8 cellular contexts compared by ENCODE assay signal in the genomic region with DNA sequence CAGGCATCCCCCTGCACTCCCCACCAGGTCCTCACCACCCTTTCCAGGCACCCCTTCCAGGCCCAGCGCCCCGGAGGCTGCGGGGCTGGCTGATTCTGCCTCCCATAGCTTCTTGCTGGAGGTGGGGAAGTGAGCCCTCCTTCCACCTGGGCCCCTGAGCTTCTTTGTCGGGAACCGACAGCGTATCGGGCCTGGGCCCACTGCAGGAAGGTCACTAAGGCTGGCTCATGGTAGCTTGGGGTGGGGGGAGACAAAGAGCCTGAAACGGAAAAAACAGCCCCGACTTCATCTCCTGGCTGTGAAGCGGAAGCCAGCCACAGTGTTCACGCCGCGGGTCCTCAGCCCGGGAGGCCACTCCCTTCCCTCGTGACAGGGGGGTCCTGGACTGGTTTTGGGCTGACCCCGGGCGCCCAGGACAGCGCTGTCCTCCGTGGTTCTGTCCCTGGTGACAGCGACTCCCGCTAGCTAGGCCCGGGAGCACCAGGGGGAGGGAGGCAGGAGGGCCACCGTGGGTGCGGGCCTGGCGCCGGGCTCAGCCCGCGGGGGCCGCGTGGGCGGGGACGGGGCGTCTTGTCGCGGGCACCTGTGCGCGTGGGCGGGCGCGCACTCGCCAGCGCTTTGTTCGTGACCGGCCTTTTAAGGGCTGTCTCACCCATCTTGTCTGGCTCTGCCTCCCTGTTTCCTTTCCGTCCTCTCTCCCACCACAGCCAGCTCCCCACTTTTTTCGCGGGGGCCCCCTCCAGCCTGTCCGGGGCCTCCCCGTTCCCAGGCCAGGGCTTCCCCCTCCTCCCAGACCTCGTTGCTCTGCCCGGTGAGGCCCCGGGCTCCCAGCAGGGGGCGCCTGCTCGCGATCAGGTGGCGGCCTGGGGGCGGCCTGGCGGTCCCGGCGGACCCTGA.
A peak's percentile ranks its signal among the peaks of the same experiment; 100 is the strongest.
DNase-seq lines count a peak whose midpoint lies in the region; ATAC-seq and TF ChIP-seq lines count a peak whose summit lies in the region.

No MANE protein-coding gene starts in this region.

- peaks cover 45 to 79% (median 77%) of the 10 kb centered on the region in 4 donors for H3K4me1 ChIP-seq in esophagus muscularis mucosa

- peaks cover 0 to 43% (median 28%) of the 10 kb centered on the region in 4 donors for H3K36me3 ChIP-seq in esophagus muscularis mucosa

- no peak for TF ChIP-seq EP300 in esophagus muscularis mucosa (IDR thresholded peaks at IDR 0.05)

- 15% methylated on average over 27 of the region's 60 CpGs for WGBS in esophagus muscularis mucosa

- TF ChIP-seq CTCF in esophagus muscularis mucosa (IDR thresholded peaks at IDR 0.05) (peak; percentile 85 to 98 (median 88)), nephron (IDR thresholded peaks at IDR 0.05; ENCODE audit: unreplicated experiment in 3 of 3) (peak; percentile 79 to 86 (median 80))

- peak overlapping the region; percentile 80 to 87 (median 84) for H3K27ac ChIP-seq in esophagus muscularis mucosa (replicated peaks in 1 of 4)

- H3K9me3 Mint-ChIP-seq in activated T-cell treated with anti-CD3 and anti-CD28 coated beads, Interleukin-2, amount 50 U/mL, for 4 hours = no peaks in the 10 kb centered on the region
- no peaks in the 10 kb centered on the region for H3K9me3 Mint-ChIP-seq in nephron
- no peaks in the 10 kb centered on the region for H3K9me3 Mint-ChIP-seq in stimulated activated naive CD8-positive, alpha-beta T cell treated with anti-CD3 and anti-CD28 coated beads, Interleukin-15, amount 100 ng/mL, for 72 hours

- peak overlapping the region; percentile 60 to 81 (median 70) for H3K27ac Mint-ChIP-seq in nephron
- H3K27ac Mint-ChIP-seq in stimulated activated naive CD8-positive, alpha-beta T cell treated with anti-CD3 and anti-CD28 coated beads, Interleukin-15, amount 100 ng/mL, for 72 hours = peak overlapping the region; percentile 96

- peak; percentile 79 for DNase-seq in ELF-1 (ENCODE audit: low read depth, low spot score)
- peak; percentile 71 for DNase-seq in activated T-cell treated with anti-CD3 and anti-CD28 coated beads, Interleukin-2, amount 50 U/mL, for 4 hours
- DNase-seq in esophagus muscularis mucosa (ENCODE audit: extremely low spot score) = no peak
- DNase-seq in stimulated activated naive CD8-positive, alpha-beta T cell treated with anti-CD3 and anti-CD28 coated beads, Interleukin-15, amount 100 ng/mL, for 72 hours = peak; percentile 91
- no peak for DNase-seq in NCI-H1930 (lab: John Stamatoyannopoulos, UW)

- peak overlapping the region; percentile 53 to 58 (median 56) for H3K4me3 ChIP-seq in esophagus muscularis mucosa

- H3K27me3 Mint-ChIP-seq in activated T-cell treated with anti-CD3 and anti-CD28 coated beads, Interleukin-2, amount 50 U/mL, for 4 hours (ENCODE audit: low read depth) = no peaks in the 10 kb centered on the region
- no peaks in the 10 kb centered on the region for H3K27me3 Mint-ChIP-seq in nephron (ENCODE audit: low read depth)
- H3K27me3 Mint-ChIP-seq in stimulated activated naive CD8-positive, alpha-beta T cell treated with anti-CD3 and anti-CD28 coated beads, Interleukin-15, amount 100 ng/mL, for 72 hours = no peaks in the 10 kb centered on the region

- no peak for TF ChIP-seq POLR2A in esophagus muscularis mucosa (IDR thresholded peaks at IDR 0.05; ENCODE audit: low read depth)

- intact Hi-C loops in esophagus muscularis mucosa (cut with DNase I) = loop anchor here (10.0 kb wide), 1 partner anchor 248 kb away; no protein-coding TSS in a partner anchor

- H3K9me3 ChIP-seq in esophagus muscularis mucosa = no peaks in the 10 kb centered on the region

- peak overlapping the region; percentile 52 for H3K4me3 Mint-ChIP-seq in activated T-cell treated with anti-CD3 and anti-CD28 coated beads, Interleukin-2, amount 50 U/mL, for 4 hours
- peak overlapping the region in 1 of 3 experiments; percentile 55 for H3K4me3 Mint-ChIP-seq in nephron
- H3K4me3 Mint-ChIP-seq in stimulated activated naive CD8-positive, alpha-beta T cell treated with anti-CD3 and anti-CD28 coated beads, Interleukin-15, amount 100 ng/mL, for 72 hours = peak overlapping the region; percentile 75 to 80

- H3K27me3 ChIP-seq in esophagus muscularis mucosa = no peaks in the 10 kb centered on the region

- peaks cover 69% of the 10 kb centered on the region for H3K4me1 Mint-ChIP-seq in activated T-cell treated with anti-CD3 and anti-CD28 coated beads, Interleukin-2, amount 50 U/mL, for 4 hours (ENCODE audit: low read depth)
- H3K4me1 Mint-ChIP-seq in nephron = peaks cover 58% of the 10 kb centered on the region
- peaks cover 91% of the 10 kb centered on the region for H3K4me1 Mint-ChIP-seq in stimulated activated naive CD8-positive, alpha-beta T cell treated with anti-CD3 and anti-CD28 coated beads, Interleukin-15, amount 100 ng/mL, for 72 hours

- H3K36me3 Mint-ChIP-seq in activated T-cell treated with anti-CD3 and anti-CD28 coated beads, Interleukin-2, amount 50 U/mL, for 4 hours (ENCODE audit: insufficient read depth) = peaks cover 23% of the 10 kb centered on the region
- H3K36me3 Mint-ChIP-seq in nephron (ENCODE audit: low read depth) = peaks cover 44% of the 10 kb centered on the region

- peak; percentile 42 for ATAC-seq in HG03280 (IDR thresholded peaks at IDR 0.05; ENCODE audit: unreplicated experiment)
- peak; percentile 53 to 54 for ATAC-seq in activated T-cell treated with anti-CD3 and anti-CD28 coated beads, Interleukin-2, amount 50 U/mL, for 4 hours
- ATAC-seq in stimulated activated naive CD8-positive, alpha-beta T cell treated with anti-CD3 and anti-CD28 coated beads, Interleukin-15, amount 100 ng/mL, for 72 hours = peak; percentile 76
- ATAC-seq in HG03457 (IDR thresholded peaks at IDR 0.05; ENCODE audit: unreplicated experiment) = no peak

Comparison
In these comparisons a context has a peak if more than half of its experiments do, and no peak if none do; other contexts are left out.
1. DNase-seq: peak in ELF-1 (single experiment), activated T-cell treated with anti-CD3 and anti-CD28 coated beads, Interleukin-2, amount 50 U/mL, for 4 hours (single experiment) and stimulated activated naive CD8-positive, alpha-beta T cell treated with anti-CD3 and anti-CD28 coated beads, Interleukin-15, amount 100 ng/mL, for 72 hours (2 of 2); none in esophagus muscularis mucosa (single experiment) and NCI-H1930 (0 of 2).